ENCODE assay signal across 1 cellular context in the genomic region with DNA sequence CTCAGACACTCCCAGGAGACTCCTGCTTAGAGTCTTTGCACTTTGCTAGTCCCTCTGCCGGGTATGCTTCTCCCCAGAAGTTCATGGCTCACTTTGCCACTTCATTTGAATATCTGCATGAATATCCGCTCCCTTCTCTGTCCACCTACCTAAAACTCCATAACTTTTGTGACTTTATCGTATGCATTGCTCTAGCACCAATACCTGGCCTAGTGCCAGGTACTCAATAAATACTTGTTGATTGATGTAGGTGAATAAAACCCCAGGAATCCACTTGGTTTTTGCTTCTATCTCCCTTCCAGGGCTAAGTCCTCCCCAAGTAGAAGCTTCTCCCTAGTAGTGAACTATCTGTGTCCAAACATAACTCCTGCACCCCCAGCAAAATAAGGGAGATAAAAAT.
A peak's percentile ranks its signal among the peaks of the same experiment; 100 is the strongest.
TF ChIP-seq lines count a peak whose summit lies in the region.

No MANE protein-coding gene starts in this region.

TF ChIP-seq in K562, 482 proteins besides CTCF, POLR2A, EP300 and RAD21:
- TF ChIP-seq NFIC (IDR thresholded peaks at IDR 0.05) (peak; percentile 89), SMC3 (conservative IDR thresholded peaks at IDR 0.05; ENCODE audit: insufficient read depth, low read depth, low read length) (no peak), NFIX (CRISPR knock-in tag; IDR thresholded peaks at IDR 0.05; ENCODE audit: low read depth) (peak; percentile 61)
